ENCODE assay signal across 10 cellular contexts in genomic region chr15:80234883-80235282, GRCh38. TPM values are rescaled to one million over a fixed set of nuclear protein-coding genes. Genes with fewer than 3 reads are reported as not detected.
DNase-seq lines count a peak whose midpoint lies in the region; ATAC-seq and TF ChIP-seq lines count a peak whose summit lies in the region.
"Had no signal": no experiment of that assay in that cellular context is flagged by ENCODE, and none has a peak within 500 bp of the region (broad histone marks: within the 10 kb centered on the region; RNA-seq: fewer than 3 reads in every experiment).

No MANE protein-coding gene starts in this region.

- TF ChIP-seq CTCF in sigmoid colon (IDR thresholded peaks at IDR 0.05) = peak in 2 of 4 experiments; percentile 14 to 19

- intact Hi-C loops in left ventricle myocardium superior (cut with micrococcal nuclease) = no loop called here
- intact Hi-C loops in sigmoid colon (cut with DNase I) = no loop called here

- H3K36me3 ChIP-seq in MG63 (no peaks in the 10 kb centered on the region), sigmoid colon (no peaks in the 10 kb centered on the region)
- H3K36me3 ChIP-seq: BLaER1 had no signal

- WGBS in sigmoid colon, 2 donors = 52 to 68% methylated on average over 4 of the region's 4 CpGs

- ATAC-seq in left ventricle myocardium superior = no peak

- H3K4me1 ChIP-seq in sigmoid colon = no peaks in the 10 kb centered on the region

- H3K27me3 ChIP-seq in MG63 (no peaks in the 10 kb centered on the region), sigmoid colon (peaks cover 0 to 27% (median 0%) of the 10 kb centered on the region in 3 donors)
- H3K27me3 ChIP-seq: BLaER1 had no signal

- DNase-seq in NCI-H146 (lab: John Stamatoyannopoulos, UW) = peak; percentile 29
- DNase-seq in NCI-H146 treated with DMSO at 0.1 percent for 48 hours (lab: John Stamatoyannopoulos, UW; ENCODE audit: unreplicated experiment) = no peak
- peak; percentile 38 for DNase-seq in MG63
- DNase-seq in activated T-cell treated with anti-CD3 and anti-CD28 coated beads for 48 hours (ENCODE audit: low read depth) = peak; percentile 19
- peak; percentile 36 for DNase-seq in left ventricle myocardium superior
- DNase-seq in stimulated activated CD8-positive, alpha-beta memory T cell treated with anti-CD3 and anti-CD28 coated beads, Interleukin-15, amount 100 ng/mL, for 48 hours (ENCODE audit: low read depth in 2 of 2) = peak; percentile 8 to 20
- DNase-seq in DMS153 treated with DMSO at 0.1 percent for 48 hours (lab: John Stamatoyannopoulos, UW; ENCODE audit: unreplicated experiment) = no peak
- DNase-seq in sigmoid colon = no peak

- H3K4me3 ChIP-seq in MG63 (no peak overlapping the region), sigmoid colon (no peak overlapping the region)
- H3K4me3 ChIP-seq: BLaER1 had no signal

- no peak for TF ChIP-seq EP300 in sigmoid colon (IDR thresholded peaks at IDR 0.05)

- H3K9me3 ChIP-seq in MG63 (no peaks in the 10 kb centered on the region), sigmoid colon (no peaks in the 10 kb centered on the region)
- H3K9me3 ChIP-seq: BLaER1 had no signal

- no peak for TF ChIP-seq POLR2A in sigmoid colon (IDR thresholded peaks at IDR 0.05)

- no peak overlapping the region for H3K27ac ChIP-seq in sigmoid colon
- H3K27ac ChIP-seq: BLaER1 had no signal

RNA-seq across cellular contexts. Expression of gene CTXND1, which starts 17.1 kb away (rescaled TPM):
- total RNA-seq in MG63 (2014; rRNA removed; shearing (Covaris generic); ENCODE audit: low replicate concordance) = not detected in 2 replicates
- 3.2 TPM for total RNA-seq in left ventricle myocardium superior
- total RNA-seq in sigmoid colon = under 1 TPM; 0.16 to 0.71 (median 0.62) TPM
- polyA plus RNA-seq in sigmoid colon = under 1 TPM; 0.19 to 0.60 (median 0.23) TPM
- total RNA-seq: activated CD8-positive, alpha-beta memory T cell treated with anti-CD3 and anti-CD28 coated beads for 36 hours had no signal

Comparison
In these comparisons a context has a peak if more than half of its experiments do, and no peak if none do; other contexts are left out.
1. DNase-seq: peak in NCI-H146 (single experiment), MG63 (single experiment), activated T-cell treated with anti-CD3 and anti-CD28 coated beads for 48 hours (single experiment), left ventricle myocardium superior (single experiment) and stimulated activated CD8-positive, alpha-beta memory T cell treated with anti-CD3 and anti-CD28 coated beads, Interleukin-15, amount 100 ng/mL, for 48 hours (2 of 2); none in NCI-H146 treated with DMSO at 0.1 percent for 48 hours (single experiment), DMS153 treated with DMSO at 0.1 percent for 48 hours (single experiment) and sigmoid colon (single experiment).